29 cellular contexts compared by ENCODE assay signal in genomic region chr2:39738941-39739340, GRCh38. TPM values are rescaled to one million over a fixed set of nuclear protein-coding genes. Genes with fewer than 3 reads are reported as not detected.
A peak's percentile ranks its signal among the peaks of the same experiment; 100 is the strongest.
DNase-seq lines count a peak whose midpoint lies in the region; ATAC-seq, FAIRE-seq and TF ChIP-seq lines count a peak whose summit lies in the region.
"Had no signal": no experiment of that assay in that cellular context is flagged by ENCODE, and none has a peak within 500 bp of the region (broad histone marks: within the 10 kb centered on the region; RNA-seq: fewer than 3 reads in every experiment).

No MANE protein-coding gene starts in this region.

- ATAC-seq in GM18505 (IDR thresholded peaks at IDR 0.05; ENCODE audit: unreplicated experiment): no peak
- ATAC-seq in HepG2: no peak
- ATAC-seq: GM12878, natural killer cell had no signal

- in situ Hi-C loops in HAP-1 (cut with MboI; ENCODE audit: low sequenced_read_pairs): no loop called here
- in situ Hi-C loops in HepG2 (cut with HindIII; ENCODE audit: extremely low pct_ligation_motif_present, low pct_unique_long_range_greater_than_20kb): no loop called here

- H3K9me3 ChIP-seq in H9 (ENCODE audit: control insufficient read depth, low read depth, low read length) (no peaks in the 10 kb centered on the region), ascending aorta (no peaks in the 10 kb centered on the region), HAP-1 (no peaks in the 10 kb centered on the region), HepG2 (ENCODE audit: low read length) (no peaks in the 10 kb centered on the region)
- H3K9me3 ChIP-seq: transverse colon had no signal

- H3K4ac ChIP-seq in H9 (ENCODE audit: low read depth, low read length): no peak overlapping the region

- H3K27me3 ChIP-seq in H9 (ENCODE audit: insufficient read depth, low read length): no peaks in the 10 kb centered on the region
- H3K27me3 ChIP-seq in ascending aorta: no peaks in the 10 kb centered on the region
- no peaks in the 10 kb centered on the region for H3K27me3 ChIP-seq in HAP-1 (ENCODE audit: low read depth)
- H3K27me3 ChIP-seq in HepG2 (ENCODE audit: control insufficient read depth in 1 of 2, insufficient read depth in 2 of 2, low read length in 2 of 2): no peaks in the 10 kb centered on the region
- H3K27me3 ChIP-seq: transverse colon had no signal

- H4K5ac ChIP-seq in H9 (ENCODE audit: insufficient read length, low read depth, low read length): no peak overlapping the region

- H3K56ac ChIP-seq in H9 (ENCODE audit: insufficient read length, low read depth, low read length): no peak overlapping the region

- no peak overlapping the region for H3K18ac ChIP-seq in H9 (ENCODE audit: insufficient read length, low read depth, low read length)

- TF ChIP-seq EP300 in HepG2 (IDR thresholded peaks at IDR 0.05; ENCODE audit: low read depth in 2 of 2, low read length in 2 of 2) (no peak), HepG2 (CRISPR knock-in tag; IDR thresholded peaks at IDR 0.05; ENCODE audit: borderline replicate concordance) (no peak)

- H3K4me1 Mint-ChIP-seq in H9: peaks cover 28 to 31% of the 10 kb centered on the region in 2 experiments
- H3K4me1 Mint-ChIP-seq in mesothelial cell of epicardium: peaks cover 20% of the 10 kb centered on the region

- H3K23me2 ChIP-seq in H9 (ENCODE audit: insufficient read length, low read depth, low read length, poor library complexity, severe bottlenecking): no peaks in the 10 kb centered on the region

- no CpG with 5 or more reads among the region's 2 CpGs for WGBS in H9 (ENCODE audit: extremely low coverage, insufficient read length, low lambda C conversion rate)
- 99% methylated on average over 2 of the region's 2 CpGs for whole genome bisulfite sequencing in HepG2 (ENCODE audit: low lambda C conversion rate)

- TF ChIP-seq CTCF in H9 (conservative IDR thresholded peaks at IDR 0.05) (no peak), ascending aorta (IDR thresholded peaks at IDR 0.05) (no peak), mesothelial cell of epicardium (IDR thresholded peaks at IDR 0.05; ENCODE audit: unreplicated experiment) (no peak), HepG2 (CRISPR knock-in tag; IDR thresholded peaks at IDR 0.05) (no peak)

- peaks cover 4% of the 10 kb centered on the region for H3K79me1 ChIP-seq in H9 (ENCODE audit: insufficient read depth, low read depth, low read length, poor library complexity, severe bottlenecking)

- H3K36me3 ChIP-seq in ascending aorta: peaks cover 3 to 14% of the 10 kb centered on the region in 2 donors
- peaks cover 64% of the 10 kb centered on the region for H3K36me3 ChIP-seq in HAP-1 (replicated peaks)
- peaks cover 29 to 82% of the 10 kb centered on the region in 2 experiments for H3K36me3 ChIP-seq in HepG2 (replicated peaks in 1 of 2; ENCODE audit: control insufficient read depth in 1 of 2, insufficient read depth in 2 of 2, low read length in 2 of 2)

- H3K14ac ChIP-seq in H9 (ENCODE audit: insufficient read depth, low read length): no peak overlapping the region

- intact Hi-C loops in ascending aorta (cut with DNase I): loop anchor here (5.0 kb wide), 1 partner anchor 302 kb away; the partner anchor contains the start of gene MAP4K3
- intact Hi-C loops in HepG2 (cut with micrococcal nuclease; ENCODE audit: unreplicated experiment): no loop called here

- no peak overlapping the region for H3K9ac ChIP-seq in H9 (ENCODE audit: extremely low read depth, insufficient read length, low read length)
- no peak overlapping the region for H3K9ac ChIP-seq in HepG2 (ENCODE audit: insufficient read depth, low read depth, low read length)

- H3K4me3 ChIP-seq in ascending aorta: no peak overlapping the region
- no peak overlapping the region for H3K4me3 ChIP-seq in HAP-1
- no peak overlapping the region for H3K4me3 ChIP-seq in HepG2 (replicated peaks in 1 of 3; ENCODE audit: insufficient read depth in 1 of 3, low read depth in 2 of 3, low read length in 3 of 3)
- H3K4me3 ChIP-seq: GM12878, transverse colon had no signal

- H2BK20ac ChIP-seq in H9 (ENCODE audit: low read depth, low read length, poor library complexity, severe bottlenecking): no peak overlapping the region

- H2BK120ac ChIP-seq in H9 (ENCODE audit: low read depth, low read length, poor library complexity, severe bottlenecking): no peak overlapping the region

- FAIRE-seq in urothelium cell line (lab: Jason Lieb, UNC) (peak; percentile 32), HepG2 (lab: Jason Lieb, UNC) (no peak)
- FAIRE-seq: GM12878, kidney, RCC 7860, small intestine had no signal

- peak overlapping the region in 2 of 3 experiments; percentile 51 to 83; a peak in 6 of 7 replicates for H3K27ac Mint-ChIP-seq in H9
- peak overlapping the region; percentile 64 for H3K27ac Mint-ChIP-seq in mesothelial cell of epicardium
- H3K27ac Mint-ChIP-seq: activated CD4-positive, alpha-beta memory T cell treated with anti-CD3 and anti-CD28 coated beads for 36 hours; activated naive CD8-positive, alpha-beta T cell; natural killer cell had no signal

- H4K20me1 ChIP-seq in H9 (ENCODE audit: control insufficient read depth, insufficient read depth, insufficient read length) (no peaks in the 10 kb centered on the region), HepG2 (ENCODE audit: insufficient read depth, low read length) (no peaks in the 10 kb centered on the region)

- H3K27ac ChIP-seq in H9 (ENCODE audit: insufficient read length, low read depth, low read length) (no peak overlapping the region), ascending aorta (peak overlapping the region; percentile 34 to 61), HepG2 (ENCODE audit: extremely low read length, insufficient read depth, low read length) (no peak overlapping the region)
- H3K27ac ChIP-seq: C4-2B, HL-60, transverse colon had no signal

- H3K9me3 Mint-ChIP-seq in H9 (no peaks in the 10 kb centered on the region), mesothelial cell of epicardium (no peaks in the 10 kb centered on the region)
- H3K9me3 Mint-ChIP-seq: activated CD4-positive, alpha-beta memory T cell treated with anti-CD3 and anti-CD28 coated beads for 36 hours; activated T-helper 2 cell treated with anti-CD3 and anti-CD28 coated beads, Interferon-gamma antibody, Interleukin-2, Interleukin-4, amounts not matched to agents 10 μg/mL and 5 μg/mL and 100 μg/mL, durations not matched to agents 14 hours and 24 hours and 36 hours; natural killer cell had no signal

- no peak for DNase-seq in H9
- DNase-seq in ascending aorta (ENCODE audit: low spot score in 2 of 2): no peak
- no peak for DNase-seq in mesothelial cell of epicardium (ENCODE audit: low spot score in 2 of 2, unreplicated experiment in 2 of 2)
- no peak for DNase-seq in urothelium cell line (ENCODE audit: low spot score)
- DNase-seq in HAP-1 (ENCODE audit: low spot score in 2 of 2): no peak
- no peak for DNase-seq in HepG2 (ENCODE audit: low spot score)
- DNase-seq: activated CD4-positive, alpha-beta memory T cell treated with anti-CD3 and anti-CD28 coated beads for 36 hours; activated CD4-positive, CD25-positive, alpha-beta regulatory T cell treated with anti-CD3 and anti-CD28 coated beads, Interleukin-2, amount 50 U/mL, for 72 hours; activated CD8-positive, alpha-beta memory T cell treated with anti-CD3 and anti-CD28 coated beads, Interleukin-2, amount 50 U/mL, for 4 hours; Calu3; DND-41; Kasumi-1; kidney; natural killer cell; NCI-H187 treated with DMSO at 0.1 percent for 48 hours; NCI-H2171 treated with DMSO at 0.1 percent for 48 hours; NCI-H524 treated with DMSO at 0.1 percent for 48 hours; retina; stimulated activated CD4-positive, alpha-beta T cell treated with anti-CD3 and anti-CD28 coated beads, Interleukin-1b, Interleukin-23, amount 100 ng/mL, for 48 hours; T-helper 1 cell; transverse colon had no signal

- BruUV-seq in HepG2 (replicated peaks; lab: Mats Ljungman, UMichigan): no TSS peak

- H2BK12ac ChIP-seq in H9 (ENCODE audit: insufficient read length, low read depth, low read length): no peak overlapping the region

- no peak overlapping the region for H3K4me2 ChIP-seq in H9 (ENCODE audit: insufficient read depth, insufficient read length, low read length)
- H3K4me2 ChIP-seq in HepG2 (ENCODE audit: low read depth, low read length): no peak overlapping the region

- no peak overlapping the region for H4K8ac ChIP-seq in H9 (replicated peaks; ENCODE audit: insufficient read length, low read depth, low read length)

- H2BK5ac ChIP-seq in H9 (ENCODE audit: insufficient read length, low read length): no peak overlapping the region

- no peak overlapping the region for H4K91ac ChIP-seq in H9 (ENCODE audit: insufficient read length, low read depth, low read length)

- no peaks in the 10 kb centered on the region for H3K79me2 ChIP-seq in H9 (ENCODE audit: insufficient read depth, low read length)
- no peaks in the 10 kb centered on the region for H3K79me2 ChIP-seq in HepG2 (ENCODE audit: insufficient read depth, low read length)

- TF ChIP-seq RAD21 in HepG2 (CRISPR knock-in tag; IDR thresholded peaks at IDR 0.05): no peak

- no peak overlapping the region for H3T11ph ChIP-seq in H9 (ENCODE audit: low read length)

- H3K23ac ChIP-seq in H9 (ENCODE audit: insufficient read length, low read depth, low read length): no peak overlapping the region

- H3K4me1 ChIP-seq in H9 (ENCODE audit: insufficient read depth, low read length) (peaks cover 8% of the 10 kb centered on the region; the same call in 1 of the 2 replicates), ascending aorta (peaks cover 0 to 26% of the 10 kb centered on the region in 2 donors), HAP-1 (0 out of 2 replicates have a peak, but pooled peaks cover 4% of the 10 kb centered on the region), HepG2 (ENCODE audit: insufficient read depth, low read length) (no peaks in the 10 kb centered on the region)
- H3K4me1 ChIP-seq: transverse colon had no signal

- CTCF ChIA-PET in HepG2 (lab: Yijun Ruan, JAX; ENCODE audit: low intra/inter-chr PET ratio, low total read pairs): no interaction called here

- POLR2A ChIA-PET in HepG2 (lab: Yijun Ruan, JAX): no interaction called here

- H2AFZ ChIP-seq in H9 (ENCODE audit: low read length) (no peak overlapping the region), HepG2 (ENCODE audit: low read length) (no peak overlapping the region)

- no peak overlapping the region for H2AK5ac ChIP-seq in H9 (ENCODE audit: insufficient read length, low read length)

- TF ChIP-seq POLR2A in GM18505 (IDR thresholded peaks at IDR 0.05; ENCODE audit: borderline replicate concordance, extremely low read depth, insufficient read depth, insufficient read length) (no peak), HepG2 (IDR thresholded peaks at IDR 0.05; ENCODE audit: insufficient read depth in 1 of 2, low read depth in 2 of 2, low read length in 2 of 2) (no peak)

- no peak overlapping the region for H2BK15ac ChIP-seq in H9 (ENCODE audit: low read depth, low read length)

- H3K27me3 Mint-ChIP-seq in H9 (ENCODE audit: low read depth) (no peaks in the 10 kb centered on the region), mesothelial cell of epicardium (ENCODE audit: low read depth) (no peaks in the 10 kb centered on the region)
- H3K27me3 Mint-ChIP-seq: activated CD4-positive, alpha-beta memory T cell treated with anti-CD3 and anti-CD28 coated beads for 36 hours; activated naive CD8-positive, alpha-beta T cell had no signal

- H3K36me3 Mint-ChIP-seq in H9 (ENCODE audit: insufficient read depth in 1 of 3, low read depth in 3 of 3) (peaks cover 19 to 58% (median 25%) of the 10 kb centered on the region in 3 experiments), mesothelial cell of epicardium (peaks cover 35% of the 10 kb centered on the region)

- H3K4me3 Mint-ChIP-seq in H9: no peak overlapping the region
- H3K4me3 Mint-ChIP-seq in mesothelial cell of epicardium: no peak overlapping the region
- H3K4me3 Mint-ChIP-seq: activated CD4-positive, alpha-beta memory T cell treated with anti-CD3 and anti-CD28 coated beads for 36 hours; activated naive CD8-positive, alpha-beta T cell; natural killer cell had no signal

RNA-seq across cellular contexts. Expression of gene THUMPD2, which starts 40.1 kb away (rescaled TPM):
- total RNA-seq in H9 (2021): 18.0 and 19.5 TPM in 2 replicates
- total RNA-seq in ascending aorta: 13.0 TPM
- 13.8 to 17.7 TPM (median 17.3 TPM) in 3 replicates for total RNA-seq in mesothelial cell of epicardium
- total RNA-seq in HepG2 (2016; rRNA removed; fragmentation: Illumina TruSeq; extraction: Trizol): 15.6 and 21.2 TPM in 2 replicates
- total RNA-seq in HepG2 (2016; cell fraction: cytosol; rRNA removed; fragmentation: Illumina TruSeq; extraction: Trizol; ENCODE audit: low read depth): 5.0 and 7.1 TPM in 2 replicates
- total RNA-seq in HepG2 (2016; cell fraction: insoluble cytoplasmic fraction; rRNA removed; fragmentation: Illumina TruSeq; extraction: Trizol): 18.0 and 20.6 TPM in 2 replicates
- 7.0 and 9.7 TPM in 2 replicates for total RNA-seq in HepG2 (2016; cell fraction: membrane; rRNA removed; fragmentation: Illumina TruSeq; extraction: Trizol)
- total RNA-seq in HepG2 (2016; cell fraction: nucleus; rRNA removed; fragmentation: Illumina TruSeq; extraction: Trizol): 25.7 and 29.0 TPM in 2 replicates
- 11.8 and 12.2 TPM in 2 replicates for polyA plus RNA-seq in HepG2 (2011; rRNA removed)
- 4.0 and 5.9 TPM in 2 replicates for polyA plus RNA-seq in HepG2 (2011; cell fraction: cytosol; rRNA removed)
- 11.5 and 14.3 TPM in 2 replicates for polyA plus RNA-seq in HepG2 (2011; cell fraction: nucleus; rRNA removed)
- polyA plus RNA-seq in HepG2 (2012): 11.8 and 15.7 TPM in 2 replicates
- 2.6 and 2.8 TPM in 2 replicates for polyA plus RNA-seq in HepG2 (2016; cell fraction: cytosol; fragmentation: Illumina TruSeq; extraction: Trizol; ENCODE audit: low read depth)
- polyA plus RNA-seq in HepG2 (2016; cell fraction: insoluble cytoplasmic fraction; fragmentation: Illumina TruSeq; extraction: Trizol; ENCODE audit: low read depth): 20.7 and 21.6 TPM in 2 replicates
- polyA plus RNA-seq in HepG2 (2016; cell fraction: membrane; fragmentation: Illumina TruSeq; extraction: Trizol; ENCODE audit: low read depth): 4.4 and 5.0 TPM in 2 replicates
- polyA plus RNA-seq in HepG2 (2016; cell fraction: nucleus; fragmentation: Illumina TruSeq; extraction: Trizol; ENCODE audit: insufficient read depth, low read depth): 29.8 and 30.6 TPM in 2 replicates
- polyA minus RNA-seq in HepG2 (2011; rRNA and poly(A)+ RNA removed; ENCODE audit: low replicate concordance): 5.8 and 11.7 TPM in 2 replicates
- polyA minus RNA-seq in HepG2 (2011; cell fraction: cytosol; rRNA and poly(A)+ RNA removed): 2.6 and 4.5 TPM in 2 replicates
- 34.9 and 67.8 TPM in 2 replicates for polyA minus RNA-seq in HepG2 (2011; cell fraction: nucleus; rRNA and poly(A)+ RNA removed)

Comparison
In these comparisons a context has a peak if more than half of its experiments do, and no peak if none do; other contexts are left out.
1. H3K27ac ChIP-seq: peak in ascending aorta (2 of 2); none in H9 (single experiment) and HepG2 (single experiment).